26 cellular contexts compared by ENCODE assay signal in genomic region chr1:34746101-34746500, GRCh38. TPM values are rescaled to one million over a fixed set of nuclear protein-coding genes. Genes with fewer than 3 reads are reported as not detected.
DNase-seq lines count a peak whose midpoint lies in the region; ATAC-seq, FAIRE-seq and TF ChIP-seq lines count a peak whose summit lies in the region.
"Had no signal": no experiment of that assay in that cellular context is flagged by ENCODE, and none has a peak within 500 bp of the region (broad histone marks: within the 10 kb centered on the region; RNA-seq: fewer than 3 reads in every experiment).

No MANE protein-coding gene starts in this region.

- no peaks in the 10 kb centered on the region for H3K36me3 Mint-ChIP-seq in endodermal cell (ENCODE audit: low read depth)
- H3K36me3 Mint-ChIP-seq: CD14-positive monocyte had no signal

- intact Hi-C loops in K562 (cut with micrococcal nuclease), result no loop called here
- intact Hi-C loops in cardiac septum (cut with DNase I), result no loop called here

- no peak overlapping the region for H3K4me2 ChIP-seq in K562 (ENCODE audit: insufficient read depth, low read length)
- H3K4me2 ChIP-seq: BLaER1 treated with 17β-estradiol and CSF1 and Interleukin-3, amounts not matched to agents 10 nM and 100 nM; GM23338 had no signal

- BruUV-seq in K562 (replicated peaks; lab: Mats Ljungman, UMichigan), result no TSS peak

- WGBS in K562 (ENCODE audit: insufficient coverage, low coverage, missing lambda C conversion rate), result 15% methylated on average over 4 of the region's 4 CpGs
- WGBS in endodermal cell (ENCODE audit: insufficient coverage in 1 of 2, insufficient read length in 1 of 2), 2 experiments, result 94 to 97% methylated on average over 3 to 4 of the region's 4 CpGs

- CTCF ChIA-PET in K562 (lab: Yijun Ruan, JAX; ENCODE audit: low intra/inter-chr PET ratio), result no interaction called here

- no peak overlapping the region for H2AFZ ChIP-seq in K562 (ENCODE audit: low read depth, low read length)
- H2AFZ ChIP-seq: GM23338 had no signal

- FAIRE-seq in K562 (lab: Jason Lieb, UNC), result no peak
- FAIRE-seq in GM12892 (lab: Jason Lieb, UNC), result no peak
- FAIRE-seq: A204.1, D721Med, GM12878, GM18507, H54 had no signal

- TF ChIP-seq CTCF in K562 (IDR thresholded peaks at IDR 0.05 in 2 of 3, conservative IDR thresholded peaks at IDR 0.05 in 1 of 3; ENCODE audit: insufficient read depth in 2 of 3, low read depth in 1 of 3, low read length in 3 of 3), result no peak
- TF ChIP-seq CTCF in endodermal cell (conservative IDR thresholded peaks at IDR 0.05), result peak; percentile 34

- H4K20me1 ChIP-seq in K562 (replicated peaks; ENCODE audit: control insufficient read depth, insufficient read depth, low read length), result peaks cover 11% of the 10 kb centered on the region

- no peaks in the 10 kb centered on the region for H3K9me3 ChIP-seq in K562 (replicated peaks; ENCODE audit: control insufficient read depth, insufficient read depth, low read depth, low read length)
- H3K9me3 ChIP-seq in endodermal cell (ENCODE audit: control insufficient read depth, low read length), result no peaks in the 10 kb centered on the region
- H3K9me3 ChIP-seq: BE2C; BLaER1 treated with 17β-estradiol and CSF1 and Interleukin-3, amounts not matched to agents 10 nM and 100 nM; HAP-1 had no signal

- H3K27me3 Mint-ChIP-seq in endodermal cell (ENCODE audit: insufficient read depth), result peaks cover 2% of the 10 kb centered on the region

- H3K4me3 ChIP-seq in K562 (no peak overlapping the region), endodermal cell (ENCODE audit: low read length) (no peak overlapping the region)
- H3K4me3 ChIP-seq: BLaER1 treated with 17β-estradiol and CSF1 and Interleukin-3, amounts not matched to agents 10 nM and 100 nM; GM12878; GM23338; HAP-1 had no signal

- H3K4me3 Mint-ChIP-seq in endodermal cell, result no peak overlapping the region
- H3K4me3 Mint-ChIP-seq: CD14-positive monocyte; CD4-positive, alpha-beta T cell; CD8-positive, alpha-beta memory T cell; GM23338 had no signal

- DNase-seq in activated effector memory CD4-positive, alpha-beta T cell treated with anti-CD3 and anti-CD28 coated beads, Interleukin-2, amount 50 U/mL, for 16 hours, result peak; percentile 14
- DNase-seq in activated effector memory CD4-positive, alpha-beta T cell treated with Interleukin-2 at 50 U/mL for 16 hours, result no peak
- DNase-seq in K562 (ENCODE audit: extremely low read depth in 1 of 4, low spot score in 3 of 4) (no peak), endodermal cell (peak; percentile 29), GM12892 (ENCODE audit: insufficient read length) (no peak), cardiac septum (ENCODE audit: low spot score) (no peak)
- DNase-seq: ACHN; AML-193; BE2C; CD4-positive, alpha-beta T cell; DMS 273 treated with DMSO at 0.1 percent for 48 hours; DMS79; EL; GDM1 had no signal

- TF ChIP-seq RAD21 in K562 (CRISPR knock-in tag; conservative IDR thresholded peaks at IDR 0.05 in 1 of 2, IDR thresholded peaks at IDR 0.05 in 1 of 2), result no peak

- no peak overlapping the region for H3K27ac ChIP-seq in K562 (ENCODE audit: extremely low read depth, low read depth, low read length)
- H3K27ac ChIP-seq in endodermal cell (ENCODE audit: low read depth, low read length), result no peak overlapping the region
- H3K27ac ChIP-seq: 22Rv1; BLaER1 treated with 17β-estradiol and CSF1 and Interleukin-3, amounts not matched to agents 10 nM and 100 nM had no signal

- peaks cover 56% of the 10 kb centered on the region for H3K4me1 Mint-ChIP-seq in endodermal cell

- H3K36me3 ChIP-seq in K562 (ENCODE audit: control insufficient read depth, insufficient read depth, low read length), result no peaks in the 10 kb centered on the region
- H3K36me3 ChIP-seq in endodermal cell (ENCODE audit: control insufficient read depth, insufficient read depth, low read length), result no peaks in the 10 kb centered on the region
- H3K36me3 ChIP-seq: BE2C; BLaER1 treated with 17β-estradiol and CSF1 and Interleukin-3, amounts not matched to agents 10 nM and 100 nM; HAP-1 had no signal

- TF ChIP-seq POLR2A in K562 (conservative IDR thresholded peaks at IDR 0.05) (no peak), GM12892 (IDR thresholded peaks at IDR 0.05; ENCODE audit: low read depth, low read length) (no peak)

- H3K27ac Mint-ChIP-seq in endodermal cell, result no peak overlapping the region
- H3K27ac Mint-ChIP-seq: CD14-positive monocyte; CD4-positive, alpha-beta T cell; CD8-positive, alpha-beta memory T cell; GM23338 had no signal

- in situ Hi-C loops in K562 (cut with MboI), result loop anchor here (10.0 kb wide), 1 partner anchor 1111 kb away; no protein-coding TSS in a partner anchor

- ATAC-seq in K562, result no peak
- no peak for ATAC-seq in HG02885 (IDR thresholded peaks at IDR 0.05; ENCODE audit: poor library complexity, unreplicated experiment)
- ATAC-seq: GM12878, GM23338 had no signal

- no peak for TF ChIP-seq EP300 in K562 (IDR thresholded peaks at IDR 0.05; ENCODE audit: low read length)

- H3K27me3 ChIP-seq in K562 (ENCODE audit: control insufficient read depth in 2 of 2, insufficient read depth in 2 of 2, low read length in 2 of 2) (peaks cover 6 to 27% of the 10 kb centered on the region in 2 experiments; a peak in 3 of 5 replicates), endodermal cell (ENCODE audit: control insufficient read depth, insufficient read depth, low read length, poor library complexity, severe bottlenecking) (no peaks in the 10 kb centered on the region)
- H3K27me3 ChIP-seq: BE2C; BLaER1 treated with 17β-estradiol and CSF1 and Interleukin-3, amounts not matched to agents 10 nM and 100 nM had no signal

- H3K9me1 ChIP-seq in K562 (ENCODE audit: control insufficient read depth, insufficient read depth, low read length), result no peaks in the 10 kb centered on the region

- H3K9me3 Mint-ChIP-seq in endodermal cell, result no peaks in the 10 kb centered on the region
- H3K9me3 Mint-ChIP-seq: CD14-positive monocyte; CD4-positive, alpha-beta T cell; CD8-positive, alpha-beta memory T cell; GM23338 had no signal

- no peaks in the 10 kb centered on the region for H3K79me2 ChIP-seq in K562 (ENCODE audit: control insufficient read depth, insufficient read depth, low read length)

- H3K4me1 ChIP-seq in K562 (replicated peaks in 1 of 2; ENCODE audit: control insufficient read depth in 2 of 2, insufficient read depth in 2 of 2, low read length in 2 of 2), result no peaks in the 10 kb centered on the region
- H3K4me1 ChIP-seq in endodermal cell (ENCODE audit: control insufficient read depth, insufficient read depth, low read length), result peaks cover 24% of the 10 kb centered on the region
- H3K4me1 ChIP-seq: BE2C; BLaER1 treated with 17β-estradiol and CSF1 and Interleukin-3, amounts not matched to agents 10 nM and 100 nM; HAP-1 had no signal

- H3K9ac ChIP-seq in K562 (ENCODE audit: insufficient read depth in 1 of 2, low read depth in 2 of 2, low read length in 2 of 2) (no peak overlapping the region), endodermal cell (ENCODE audit: extremely low read depth, low read length, poor library complexity, severe bottlenecking) (no peak overlapping the region)
- H3K9ac ChIP-seq: BLaER1 treated with 17β-estradiol and CSF1 and Interleukin-3, amounts not matched to agents 10 nM and 100 nM had no signal

- POLR2A ChIA-PET in K562 (lab: Yijun Ruan, JAX), result interaction anchor here (0.6 to 0.8 kb wide), 2 partner anchors 28 to 845 kb away, joined by 3 to 4 read pairs; no protein-coding TSS in a partner anchor

RNA-seq across cellular contexts. Expression of gene GJB5, which starts 8.7 kb away (rescaled TPM):
- total RNA-seq in K562 (2011; cell fraction: chromatin; rRNA removed; ENCODE audit: low replicate concordance), result not detected in 2 replicates
- total RNA-seq in K562 (2011; cell fraction: nucleolus; rRNA removed), result not detected in 2 replicates
- not detected in 2 replicates for total RNA-seq in K562 (2011; cell fraction: nucleoplasm; rRNA removed)
- total RNA-seq in K562 (2014; rRNA removed), result not detected in 2 replicates
- not detected in 2 replicates for total RNA-seq in K562 (2014; rRNA removed; fragmentation: Illumina TruSeq; extraction: Trizol)
- not detected in 2 replicates for total RNA-seq in K562 (2015; rRNA removed; fragmentation: Illumina TruSeq; extraction: Trizol)
- total RNA-seq in K562 (2021), result not detected in 2 replicates
- polyA plus RNA-seq in K562 (2011; rRNA removed), result not detected in 2 replicates
- 0.07 TPM in 1 of 2 replicates, not detected in the other for polyA plus RNA-seq in K562 (2011; cell fraction: cytosol; rRNA removed)
- polyA plus RNA-seq in K562 (2011; cell fraction: nucleus; rRNA removed), result not detected in 2 replicates
- polyA plus RNA-seq in K562 (2012), result 0.10 and 0.39 TPM in 2 replicates
- polyA plus RNA-seq in K562 (2014; fragmentation: Illumina TruSeq; extraction: Trizol), result not detected in 2 replicates
- under 1 TPM in 1 of 2 experiments, not detected in 1; 0.04 TPM for polyA plus RNA-seq in K562 (2014; fragmentation: Nextera tagmentation; extraction: Ambion mirVana)
- not detected in 2 replicates for polyA plus RNA-seq in K562 (2014; rRNA removed)
- not detected in 2 replicates for polyA minus RNA-seq in K562 (2011; rRNA and poly(A)+ RNA removed)
- not detected in 2 replicates for polyA minus RNA-seq in K562 (2011; cell fraction: cytosol; rRNA and poly(A)+ RNA removed)
- polyA minus RNA-seq in K562 (2011; cell fraction: nucleus; rRNA and poly(A)+ RNA removed), result not detected in 2 replicates
- under 1 TPM; 0.20 to 0.42 TPM for total RNA-seq in endodermal cell
- polyA plus RNA-seq in endodermal cell (2013, experiment 1 of 2), result not detected
- polyA plus RNA-seq in endodermal cell (2013, experiment 2 of 2), result not detected
- polyA plus RNA-seq in GM12892 (2012; ENCODE audit: missing spikeins), result not detected
- not detected for total RNA-seq in cardiac septum
- total RNA-seq: CD4-positive, alpha-beta T cell; CD8-positive, alpha-beta memory T cell; GM12878 had no signal
- polyA plus RNA-seq: CD8-positive, alpha-beta memory T cell; GM12878; GM23338 had no signal

RNA-seq across cellular contexts. Expression of gene GJB4, which starts 13.4 kb away (rescaled TPM):
- not detected in 2 replicates for total RNA-seq in K562 (2011; cell fraction: chromatin; rRNA removed; ENCODE audit: low replicate concordance)
- not detected in 2 replicates for total RNA-seq in K562 (2011; cell fraction: nucleolus; rRNA removed)
- not detected in 2 replicates for total RNA-seq in K562 (2011; cell fraction: nucleoplasm; rRNA removed)
- total RNA-seq in K562 (2014; rRNA removed), result not detected in 2 replicates
- total RNA-seq in K562 (2014; rRNA removed; fragmentation: Illumina TruSeq; extraction: Trizol), result not detected in 2 replicates
- total RNA-seq in K562 (2015; rRNA removed; fragmentation: Illumina TruSeq; extraction: Trizol), result not detected in 2 replicates
- total RNA-seq in K562 (2021), result not detected in 2 replicates
- polyA plus RNA-seq in K562 (2011; rRNA removed), result 0.03 TPM in 1 of 2 replicates, not detected in the other
- not detected in 2 replicates for polyA plus RNA-seq in K562 (2011; cell fraction: cytosol; rRNA removed)
- not detected in 2 replicates for polyA plus RNA-seq in K562 (2011; cell fraction: nucleus; rRNA removed)
- polyA plus RNA-seq in K562 (2012), result 0.03 TPM in 1 of 2 replicates, not detected in the other
- polyA plus RNA-seq in K562 (2014; fragmentation: Illumina TruSeq; extraction: Trizol), result not detected in 2 replicates
- polyA plus RNA-seq in K562 (2014; fragmentation: Nextera tagmentation; extraction: Ambion mirVana), result not detected
- polyA plus RNA-seq in K562 (2014; rRNA removed), result not detected in 2 replicates
- polyA minus RNA-seq in K562 (2011; rRNA and poly(A)+ RNA removed), result not detected in 2 replicates
- polyA minus RNA-seq in K562 (2011; cell fraction: cytosol; rRNA and poly(A)+ RNA removed), result not detected in 2 replicates
- not detected in 2 replicates for polyA minus RNA-seq in K562 (2011; cell fraction: nucleus; rRNA and poly(A)+ RNA removed)
- under 1 TPM; 0.46 to 0.81 TPM for total RNA-seq in endodermal cell
- 0.07 TPM for polyA plus RNA-seq in endodermal cell (2013, experiment 1 of 2)
- not detected for polyA plus RNA-seq in endodermal cell (2013, experiment 2 of 2)
- not detected for polyA plus RNA-seq in GM12892 (2012; ENCODE audit: missing spikeins)
- total RNA-seq in cardiac septum, result not detected
- total RNA-seq: CD4-positive, alpha-beta T cell; CD8-positive, alpha-beta memory T cell; GM12878 had no signal
- polyA plus RNA-seq: CD14-positive monocyte; CD8-positive, alpha-beta memory T cell; GM12878; GM23338 had no signal

RNA-seq across cellular contexts. Expression of gene GJB3, which starts 34.9 kb away (rescaled TPM):
- total RNA-seq in K562 (2011; cell fraction: chromatin; rRNA removed; ENCODE audit: low replicate concordance), result not detected in 2 replicates
- not detected in 2 replicates for total RNA-seq in K562 (2011; cell fraction: nucleolus; rRNA removed)
- total RNA-seq in K562 (2011; cell fraction: nucleoplasm; rRNA removed), result not detected in 2 replicates
- total RNA-seq in K562 (2014; rRNA removed) (not detected in 2 replicates), K562 (2014; rRNA removed; fragmentation: Illumina TruSeq; extraction: Trizol) (not detected in 2 replicates), K562 (2015; rRNA removed; fragmentation: Illumina TruSeq; extraction: Trizol) (not detected in 2 replicates), K562 (2021) (not detected in 2 replicates), endodermal cell (1 to 10 TPM in 1 of 2 donors, under 1 TPM in 1; 0.38 to 2.9 TPM), cardiac septum (not detected)
- polyA plus RNA-seq in K562 (2011; rRNA removed) (not detected in 2 replicates), K562 (2014; fragmentation: Illumina TruSeq; extraction: Trizol) (not detected in 2 replicates), K562 (2014; fragmentation: Nextera tagmentation; extraction: Ambion mirVana) (not detected), K562 (2014; rRNA removed) (not detected in 2 replicates)
- polyA plus RNA-seq in K562 (2011; cell fraction: cytosol; rRNA removed), result not detected in 2 replicates
- polyA plus RNA-seq in K562 (2011; cell fraction: nucleus; rRNA removed), result not detected in 2 replicates
- 0.10 TPM in 1 of 2 replicates, not detected in the other for polyA plus RNA-seq in K562 (2012)
- polyA minus RNA-seq in K562 (2011; rRNA and poly(A)+ RNA removed), result not detected in 2 replicates
- polyA minus RNA-seq in K562 (2011; cell fraction: cytosol; rRNA and poly(A)+ RNA removed), result not detected in 2 replicates
- not detected in 2 replicates for polyA minus RNA-seq in K562 (2011; cell fraction: nucleus; rRNA and poly(A)+ RNA removed)
- polyA plus RNA-seq in endodermal cell (2013, experiment 1 of 2), result 0.21 TPM
- polyA plus RNA-seq in endodermal cell (2013, experiment 2 of 2), result 0.37 TPM
- not detected for polyA plus RNA-seq in GM12892 (2012; ENCODE audit: missing spikeins)
- total RNA-seq: CD4-positive, alpha-beta T cell; CD8-positive, alpha-beta memory T cell; GM12878 had no signal
- polyA plus RNA-seq: CD14-positive monocyte; CD8-positive, alpha-beta memory T cell; GM12878 had no signal

RNA-seq across cellular contexts. Expression of gene GJA4, which starts 46.7 kb away (rescaled TPM):
- total RNA-seq in K562 (2011; cell fraction: chromatin; rRNA removed; ENCODE audit: low replicate concordance), result 0.23 TPM in 1 of 2 replicates, not detected in the other
- total RNA-seq in K562 (2011; cell fraction: nucleolus; rRNA removed), result 0.39 and 0.50 TPM in 2 replicates
- 0.37 TPM in 1 of 2 replicates, not detected in the other for total RNA-seq in K562 (2011; cell fraction: nucleoplasm; rRNA removed)
- total RNA-seq in K562 (2014; rRNA removed) (0.08 TPM in 1 of 2 replicates, not detected in the other), K562 (2014; rRNA removed; fragmentation: Illumina TruSeq; extraction: Trizol) (not detected in 2 replicates), K562 (2015; rRNA removed; fragmentation: Illumina TruSeq; extraction: Trizol) (not detected in 2 replicates), K562 (2021) (0.16 TPM in 1 of 2 replicates, not detected in the other), endodermal cell (1 to 10 TPM; 9.0 TPM), cardiac septum (34.7 TPM)
- polyA plus RNA-seq in K562 (2011; rRNA removed) (0.05 and 0.24 TPM in 2 replicates), K562 (2014; fragmentation: Illumina TruSeq; extraction: Trizol) (0.10 TPM in 1 of 2 replicates, not detected in the other), K562 (2014; fragmentation: Nextera tagmentation; extraction: Ambion mirVana) (not detected), K562 (2014; rRNA removed) (not detected in 2 replicates)
- polyA plus RNA-seq in K562 (2011; cell fraction: cytosol; rRNA removed), result 0.03 and 1.1 TPM in 2 replicates
- polyA plus RNA-seq in K562 (2011; cell fraction: nucleus; rRNA removed), result 0.07 and 0.82 TPM in 2 replicates
- polyA plus RNA-seq in K562 (2012), result 0.08 and 0.09 TPM in 2 replicates
- 0.28 TPM in 1 of 2 replicates, not detected in the other for polyA minus RNA-seq in K562 (2011; rRNA and poly(A)+ RNA removed)
- 0.57 TPM in 1 of 2 replicates, not detected in the other for polyA minus RNA-seq in K562 (2011; cell fraction: cytosol; rRNA and poly(A)+ RNA removed)
- polyA minus RNA-seq in K562 (2011; cell fraction: nucleus; rRNA and poly(A)+ RNA removed), result 0.27 TPM in 1 of 2 replicates, not detected in the other
- polyA plus RNA-seq in endodermal cell (2013, experiment 1 of 2), result 7.8 TPM
- 6.7 TPM for polyA plus RNA-seq in endodermal cell (2013, experiment 2 of 2)
- not detected for polyA plus RNA-seq in GM12892 (2012; ENCODE audit: missing spikeins)
- total RNA-seq: CD4-positive, alpha-beta T cell; CD8-positive, alpha-beta memory T cell had no signal
- polyA plus RNA-seq: CD14-positive monocyte; CD8-positive, alpha-beta memory T cell had no signal

Comparison
In these comparisons a context has a peak if more than half of its experiments do, and no peak if none do; other contexts are left out.
1. DNase-seq: peak in activated effector memory CD4-positive, alpha-beta T cell treated with anti-CD3 and anti-CD28 coated beads, Interleukin-2, amount 50 U/mL, for 16 hours (single experiment) and endodermal cell (single experiment); none in activated effector memory CD4-positive, alpha-beta T cell treated with Interleukin-2 at 50 U/mL for 16 hours (single experiment), K562 (0 of 4), GM12892 (single experiment) and cardiac septum (single experiment).